In genomic region chr21:30257773-30258172, GRCh38 we compare ENCODE assay signal across 1 cellular context.
A peak's percentile ranks its signal among the peaks of the same experiment; 100 is the strongest.
TF ChIP-seq lines count a peak whose summit lies in the region.

No MANE protein-coding gene starts in this region.

TF ChIP-seq in K562, 482 proteins besides CTCF, POLR2A, EP300 and RAD21:
- TF ChIP-seq ZNF398 (CRISPR knock-in tag; IDR thresholded peaks at IDR 0.05) (no peak), GTF3C2 (IDR thresholded peaks at IDR 0.05; ENCODE audit: borderline replicate concordance, extremely low read depth, insufficient read length) (no peak), ZNF184 (CRISPR knock-in tag; IDR thresholded peaks at IDR 0.05) (no peak), SMC3 (conservative IDR thresholded peaks at IDR 0.05; ENCODE audit: insufficient read depth, low read depth, low read length) (0 out of 2 replicates have a peak, but pooled peaks have one; percentile 19)
TF ChIP-seq in K562: peak in this region for 1.
